ENCODE assay signal across 1 cellular context in the genomic region with DNA sequence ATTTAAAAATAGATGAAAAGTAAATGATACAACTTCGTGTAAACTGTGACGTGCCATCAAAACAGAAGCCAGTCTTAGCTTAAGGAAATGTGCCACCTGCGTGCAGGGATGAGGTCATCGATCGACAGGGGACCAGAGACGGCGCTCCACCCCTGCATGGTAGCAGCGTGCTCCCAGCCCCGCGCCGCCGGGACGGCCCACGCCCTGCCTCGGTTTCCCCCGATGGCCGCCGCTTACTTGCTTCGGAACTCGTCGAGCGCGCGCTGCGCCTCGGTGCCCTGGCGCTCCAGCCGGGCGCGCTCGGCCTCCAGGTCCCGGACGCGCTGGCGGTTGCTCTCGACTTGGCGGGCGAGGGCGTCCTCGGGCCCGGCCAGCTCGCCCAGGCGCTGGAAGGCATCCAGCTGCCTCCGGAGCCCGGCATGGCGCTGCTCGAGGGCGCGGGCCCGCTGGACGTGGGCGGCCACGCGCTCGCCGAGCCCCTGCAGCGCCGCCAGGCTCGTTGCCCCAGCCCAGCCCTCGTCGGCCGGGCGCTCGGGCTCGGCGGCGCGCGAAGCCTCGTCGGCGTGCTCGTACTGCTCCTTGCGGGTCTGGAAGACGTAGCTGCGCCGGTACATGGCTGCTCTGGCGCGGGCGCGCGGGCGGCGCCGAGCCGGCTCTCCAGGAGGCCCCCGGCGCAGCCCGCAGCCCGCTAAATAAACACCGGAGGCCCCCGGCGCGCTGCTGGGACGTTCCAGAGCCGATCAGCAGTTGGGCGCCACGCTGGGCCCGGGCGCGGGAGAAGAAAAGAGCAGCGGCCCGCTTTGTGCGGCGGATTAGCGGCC.
TF ChIP-seq lines count a peak whose summit lies in the region.

A gene (minus strand): TSS at position 664 of the 821 bp plus-strand sequence. CDS start 50 bp downstream, at position 614.

TF ChIP-seq in HEK293, 187 proteins besides CTCF, POLR2A, EP300 and RAD21 (continued from another document and continues in another):
- TF ChIP-seq, protein P1, sequence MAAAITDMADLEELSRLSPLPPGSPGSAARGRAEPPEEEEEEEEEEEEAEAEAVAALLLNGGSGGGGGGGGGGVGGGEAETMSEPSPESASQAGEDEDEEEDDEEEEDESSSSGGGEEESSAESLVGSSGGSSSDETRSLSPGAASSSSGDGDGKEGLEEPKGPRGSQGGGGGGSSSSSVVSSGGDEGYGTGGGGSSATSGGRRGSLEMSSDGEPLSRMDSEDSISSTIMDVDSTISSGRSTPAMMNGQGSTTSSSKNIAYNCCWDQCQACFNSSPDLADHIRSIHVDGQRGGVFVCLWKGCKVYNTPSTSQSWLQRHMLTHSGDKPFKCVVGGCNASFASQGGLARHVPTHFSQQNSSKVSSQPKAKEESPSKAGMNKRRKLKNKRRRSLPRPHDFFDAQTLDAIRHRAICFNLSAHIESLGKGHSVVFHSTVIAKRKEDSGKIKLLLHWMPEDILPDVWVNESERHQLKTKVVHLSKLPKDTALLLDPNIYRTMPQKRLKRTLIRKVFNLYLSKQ (tag by site-specific recombination; IDR thresholded peaks at IDR 0.05; ENCODE audit: borderline replicate concordance): no peak
- TF ChIP-seq, protein P2, sequence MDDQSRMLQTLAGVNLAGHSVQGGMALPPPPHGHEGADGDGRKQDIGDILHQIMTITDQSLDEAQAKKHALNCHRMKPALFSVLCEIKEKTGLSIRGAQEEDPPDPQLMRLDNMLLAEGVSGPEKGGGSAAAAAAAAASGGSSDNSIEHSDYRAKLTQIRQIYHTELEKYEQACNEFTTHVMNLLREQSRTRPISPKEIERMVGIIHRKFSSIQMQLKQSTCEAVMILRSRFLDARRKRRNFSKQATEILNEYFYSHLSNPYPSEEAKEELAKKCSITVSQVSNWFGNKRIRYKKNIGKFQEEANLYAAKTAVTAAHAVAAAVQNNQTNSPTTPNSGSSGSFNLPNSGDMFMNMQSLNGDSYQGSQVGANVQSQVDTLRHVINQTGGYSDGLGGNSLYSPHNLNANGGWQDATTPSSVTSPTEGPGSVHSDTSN (CRISPR knock-in tag; IDR thresholded peaks at IDR 0.05): peak; percentile 33; the same call in 1 of the 2 replicates
- TF ChIP-seq ZNF629 (tag by site-specific recombination; IDR thresholded peaks at IDR 0.05) (peak; percentile 77), KLF1 (tag by site-specific recombination; IDR thresholded peaks at IDR 0.05) (peak; percentile 22; the same call in 1 of the 2 replicates), ZNF514 (tag by site-specific recombination; IDR thresholded peaks at IDR 0.05) (no peak), ZSCAN16 (tag by site-specific recombination; IDR thresholded peaks at IDR 0.05) (no peak), ZNF354C (tag by site-specific recombination; IDR thresholded peaks at IDR 0.05; ENCODE audit: borderline replicate concordance, low read depth) (no peak), KLF8 (tag by site-specific recombination; IDR thresholded peaks at IDR 0.05) (0 out of 2 replicates have a peak, but pooled peaks have one; percentile 16), ZNF791 (tag by site-specific recombination; IDR thresholded peaks at IDR 0.05) (no peak), BCL11A (tag by site-specific recombination; IDR thresholded peaks at IDR 0.05; ENCODE audit: low read depth) (no peak), GLIS2 (tag by site-specific recombination; IDR thresholded peaks at IDR 0.05) (peak; percentile 68), OSR2 (tag by site-specific recombination; IDR thresholded peaks at IDR 0.05) (peak; percentile 81), ZFHX2 (tag by site-specific recombination; conservative IDR thresholded peaks at IDR 0.05) (peak; percentile 68; the same call in 1 of the 2 replicates), ZBTB20 (tag by site-specific recombination; IDR thresholded peaks at IDR 0.05) (peak; percentile 83; the same call in 1 of the 2 replicates), ZNF549 (tag by site-specific recombination; IDR thresholded peaks at IDR 0.05) (no peak), ZNF501 (tag by site-specific recombination; IDR thresholded peaks at IDR 0.05) (no peak), ZNF843 (tag by site-specific recombination; IDR thresholded peaks at IDR 0.05) (no peak), ZNF335 (tag by site-specific recombination; conservative IDR thresholded peaks at IDR 0.05) (no peak; the same call in 1 of the 2 replicates), IKZF3 (tag by site-specific recombination; IDR thresholded peaks at IDR 0.05) (no peak), ZXDB (tag by site-specific recombination; IDR thresholded peaks at IDR 0.05) (peak; percentile 20; the same call in 1 of the 2 replicates), ZNF792 (tag by site-specific recombination; IDR thresholded peaks at IDR 0.05) (no peak), ZNF391 (tag by site-specific recombination; IDR thresholded peaks at IDR 0.05; ENCODE audit: borderline replicate concordance, low read depth) (peak; percentile 54; the same call in 1 of the 2 replicates), HOXD13 (CRISPR knock-in tag; IDR thresholded peaks at IDR 0.05; ENCODE audit: borderline replicate concordance) (peak; percentile 45; the same call in 1 of the 2 replicates), ZNF621 (tag by site-specific recombination; IDR thresholded peaks at IDR 0.05) (no peak), FEZF1 (tag by site-specific recombination; IDR thresholded peaks at IDR 0.05) (peak; percentile 92), GLIS1 (tag by site-specific recombination; IDR thresholded peaks at IDR 0.05) (peak; percentile 82), ZNF175 (tag by site-specific recombination; IDR thresholded peaks at IDR 0.05) (no peak), ZIC2 (tag by site-specific recombination; IDR thresholded peaks at IDR 0.05) (peak; percentile 64), ZNF24 (tag by site-specific recombination; IDR thresholded peaks at IDR 0.05) (no peak), ZSCAN30 (tag by site-specific recombination; IDR thresholded peaks at IDR 0.05) (peak; percentile 27; the same call in 1 of the 2 replicates), ZNF48 (tag by site-specific recombination; IDR thresholded peaks at IDR 0.05) (no peak), ZNF341 (tag by site-specific recombination; IDR thresholded peaks at IDR 0.05; ENCODE audit: low read depth) (0 out of 2 replicates have a peak, but pooled peaks have one; percentile 20), ZBTB17 (tag by site-specific recombination; IDR thresholded peaks at IDR 0.05) (peak; percentile 65), ZSCAN23 (tag by site-specific recombination; IDR thresholded peaks at IDR 0.05) (no peak), ZBTB48 (tag by site-specific recombination; IDR thresholded peaks at IDR 0.05) (no peak), ZNF223 (tag by site-specific recombination; IDR thresholded peaks at IDR 0.05) (no peak)
- TF ChIP-seq, protein P3, sequence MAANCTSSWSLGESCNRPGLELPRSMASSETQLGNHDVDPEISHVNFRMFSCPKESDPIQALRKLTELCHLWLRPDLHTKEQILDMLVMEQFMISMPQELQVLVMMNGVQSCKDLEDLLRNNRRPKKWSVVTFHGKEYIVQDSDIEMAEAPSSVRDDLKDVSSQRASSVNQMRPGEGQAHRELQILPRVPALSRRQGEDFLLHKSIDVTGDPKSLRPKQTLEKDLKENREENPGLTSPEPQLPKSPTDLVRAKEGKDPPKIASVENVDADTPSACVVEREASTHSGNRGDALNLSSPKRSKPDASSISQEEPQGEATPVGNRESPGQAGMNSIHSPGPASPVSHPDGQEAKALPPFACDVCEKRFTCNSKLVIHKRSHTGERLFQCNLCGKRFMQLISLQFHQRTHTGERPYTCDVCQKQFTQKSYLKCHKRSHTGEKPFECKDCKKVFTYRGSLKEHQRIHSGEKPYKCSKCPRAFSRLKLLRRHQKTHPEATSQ (tag by site-specific recombination; IDR thresholded peaks at IDR 0.05): 0 out of 2 replicates have a peak, but pooled peaks have one; percentile 16
- TF ChIP-seq, protein P4, sequence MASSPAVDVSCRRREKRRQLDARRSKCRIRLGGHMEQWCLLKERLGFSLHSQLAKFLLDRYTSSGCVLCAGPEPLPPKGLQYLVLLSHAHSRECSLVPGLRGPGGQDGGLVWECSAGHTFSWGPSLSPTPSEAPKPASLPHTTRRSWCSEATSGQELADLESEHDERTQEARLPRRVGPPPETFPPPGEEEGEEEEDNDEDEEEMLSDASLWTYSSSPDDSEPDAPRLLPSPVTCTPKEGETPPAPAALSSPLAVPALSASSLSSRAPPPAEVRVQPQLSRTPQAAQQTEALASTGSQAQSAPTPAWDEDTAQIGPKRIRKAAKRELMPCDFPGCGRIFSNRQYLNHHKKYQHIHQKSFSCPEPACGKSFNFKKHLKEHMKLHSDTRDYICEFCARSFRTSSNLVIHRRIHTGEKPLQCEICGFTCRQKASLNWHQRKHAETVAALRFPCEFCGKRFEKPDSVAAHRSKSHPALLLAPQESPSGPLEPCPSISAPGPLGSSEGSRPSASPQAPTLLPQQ (tag by site-specific recombination; IDR thresholded peaks at IDR 0.05): 0 out of 2 replicates have a peak, but pooled peaks have one; percentile 23
- TF ChIP-seq, protein P5, sequence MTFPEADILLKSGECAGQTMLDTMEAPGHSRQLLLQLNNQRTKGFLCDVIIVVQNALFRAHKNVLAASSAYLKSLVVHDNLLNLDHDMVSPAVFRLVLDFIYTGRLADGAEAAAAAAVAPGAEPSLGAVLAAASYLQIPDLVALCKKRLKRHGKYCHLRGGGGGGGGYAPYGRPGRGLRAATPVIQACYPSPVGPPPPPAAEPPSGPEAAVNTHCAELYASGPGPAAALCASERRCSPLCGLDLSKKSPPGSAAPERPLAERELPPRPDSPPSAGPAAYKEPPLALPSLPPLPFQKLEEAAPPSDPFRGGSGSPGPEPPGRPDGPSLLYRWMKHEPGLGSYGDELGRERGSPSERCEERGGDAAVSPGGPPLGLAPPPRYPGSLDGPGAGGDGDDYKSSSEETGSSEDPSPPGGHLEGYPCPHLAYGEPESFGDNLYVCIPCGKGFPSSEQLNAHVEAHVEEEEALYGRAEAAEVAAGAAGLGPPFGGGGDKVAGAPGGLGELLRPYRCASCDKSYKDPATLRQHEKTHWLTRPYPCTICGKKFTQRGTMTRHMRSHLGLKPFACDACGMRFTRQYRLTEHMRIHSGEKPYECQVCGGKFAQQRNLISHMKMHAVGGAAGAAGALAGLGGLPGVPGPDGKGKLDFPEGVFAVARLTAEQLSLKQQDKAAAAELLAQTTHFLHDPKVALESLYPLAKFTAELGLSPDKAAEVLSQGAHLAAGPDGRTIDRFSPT (tag by site-specific recombination; IDR thresholded peaks at IDR 0.05): peak; percentile 53
- TF ChIP-seq, protein P6, sequence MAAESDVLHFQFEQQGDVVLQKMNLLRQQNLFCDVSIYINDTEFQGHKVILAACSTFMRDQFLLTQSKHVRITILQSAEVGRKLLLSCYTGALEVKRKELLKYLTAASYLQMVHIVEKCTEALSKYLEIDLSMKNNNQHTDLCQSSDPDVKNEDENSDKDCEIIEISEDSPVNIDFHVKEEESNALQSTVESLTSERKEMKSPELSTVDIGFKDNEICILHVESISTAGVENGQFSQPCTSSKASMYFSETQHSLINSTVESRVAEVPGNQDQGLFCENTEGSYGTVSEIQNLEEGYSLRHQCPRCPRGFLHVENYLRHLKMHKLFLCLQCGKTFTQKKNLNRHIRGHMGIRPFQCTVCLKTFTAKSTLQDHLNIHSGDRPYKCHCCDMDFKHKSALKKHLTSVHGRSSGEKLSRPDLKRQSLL (tag by site-specific recombination; IDR thresholded peaks at IDR 0.05): peak; percentile 49; the same call in 1 of the 2 replicates
- TF ChIP-seq, protein P7, sequence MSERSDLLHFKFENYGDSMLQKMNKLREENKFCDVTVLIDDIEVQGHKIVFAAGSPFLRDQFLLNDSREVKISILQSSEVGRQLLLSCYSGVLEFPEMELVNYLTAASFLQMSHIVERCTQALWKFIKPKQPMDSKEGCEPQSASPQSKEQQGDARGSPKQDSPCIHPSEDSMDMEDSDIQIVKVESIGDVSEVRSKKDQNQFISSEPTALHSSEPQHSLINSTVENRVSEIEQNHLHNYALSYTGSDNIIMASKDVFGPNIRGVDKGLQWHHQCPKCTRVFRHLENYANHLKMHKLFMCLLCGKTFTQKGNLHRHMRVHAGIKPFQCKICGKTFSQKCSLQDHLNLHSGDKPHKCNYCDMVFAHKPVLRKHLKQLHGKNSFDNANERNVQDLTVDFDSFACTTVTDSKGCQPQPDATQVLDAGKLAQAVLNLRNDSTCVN (tag by site-specific recombination; optimal IDR thresholded peaks at IDR 0.05): peak; percentile 74
- TF ChIP-seq, protein P8, sequence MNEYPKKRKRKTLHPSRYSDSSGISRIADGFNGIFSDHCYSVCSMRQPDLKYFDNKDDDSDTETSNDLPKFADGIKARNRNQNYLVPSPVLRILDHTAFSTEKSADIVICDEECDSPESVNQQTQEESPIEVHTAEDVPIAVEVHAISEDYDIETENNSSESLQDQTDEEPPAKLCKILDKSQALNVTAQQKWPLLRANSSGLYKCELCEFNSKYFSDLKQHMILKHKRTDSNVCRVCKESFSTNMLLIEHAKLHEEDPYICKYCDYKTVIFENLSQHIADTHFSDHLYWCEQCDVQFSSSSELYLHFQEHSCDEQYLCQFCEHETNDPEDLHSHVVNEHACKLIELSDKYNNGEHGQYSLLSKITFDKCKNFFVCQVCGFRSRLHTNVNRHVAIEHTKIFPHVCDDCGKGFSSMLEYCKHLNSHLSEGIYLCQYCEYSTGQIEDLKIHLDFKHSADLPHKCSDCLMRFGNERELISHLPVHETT (tag by site-specific recombination; IDR thresholded peaks at IDR 0.05): no peak
- TF ChIP-seq, protein P9, sequence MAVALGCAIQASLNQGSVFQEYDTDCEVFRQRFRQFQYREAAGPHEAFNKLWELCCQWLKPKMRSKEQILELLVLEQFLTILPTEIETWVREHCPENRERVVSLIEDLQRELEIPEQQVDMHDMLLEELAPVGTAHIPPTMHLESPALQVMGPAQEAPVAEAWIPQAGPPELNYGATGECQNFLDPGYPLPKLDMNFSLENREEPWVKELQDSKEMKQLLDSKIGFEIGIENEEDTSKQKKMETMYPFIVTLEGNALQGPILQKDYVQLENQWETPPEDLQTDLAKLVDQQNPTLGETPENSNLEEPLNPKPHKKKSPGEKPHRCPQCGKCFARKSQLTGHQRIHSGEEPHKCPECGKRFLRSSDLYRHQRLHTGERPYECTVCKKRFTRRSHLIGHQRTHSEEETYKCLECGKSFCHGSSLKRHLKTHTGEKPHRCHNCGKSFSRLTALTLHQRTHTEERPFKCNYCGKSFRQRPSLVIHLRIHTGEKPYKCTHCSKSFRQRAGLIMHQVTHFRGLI (tag by site-specific recombination; IDR thresholded peaks at IDR 0.05): peak; percentile 91
- TF ChIP-seq, protein P10, sequence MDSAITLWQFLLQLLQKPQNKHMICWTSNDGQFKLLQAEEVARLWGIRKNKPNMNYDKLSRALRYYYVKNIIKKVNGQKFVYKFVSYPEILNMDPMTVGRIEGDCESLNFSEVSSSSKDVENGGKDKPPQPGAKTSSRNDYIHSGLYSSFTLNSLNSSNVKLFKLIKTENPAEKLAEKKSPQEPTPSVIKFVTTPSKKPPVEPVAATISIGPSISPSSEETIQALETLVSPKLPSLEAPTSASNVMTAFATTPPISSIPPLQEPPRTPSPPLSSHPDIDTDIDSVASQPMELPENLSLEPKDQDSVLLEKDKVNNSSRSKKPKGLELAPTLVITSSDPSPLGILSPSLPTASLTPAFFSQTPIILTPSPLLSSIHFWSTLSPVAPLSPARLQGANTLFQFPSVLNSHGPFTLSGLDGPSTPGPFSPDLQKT (IDR thresholded peaks at IDR 0.05; ENCODE audit: borderline replicate concordance, low read depth, low read length): no peak
- TF ChIP-seq, protein P11, sequence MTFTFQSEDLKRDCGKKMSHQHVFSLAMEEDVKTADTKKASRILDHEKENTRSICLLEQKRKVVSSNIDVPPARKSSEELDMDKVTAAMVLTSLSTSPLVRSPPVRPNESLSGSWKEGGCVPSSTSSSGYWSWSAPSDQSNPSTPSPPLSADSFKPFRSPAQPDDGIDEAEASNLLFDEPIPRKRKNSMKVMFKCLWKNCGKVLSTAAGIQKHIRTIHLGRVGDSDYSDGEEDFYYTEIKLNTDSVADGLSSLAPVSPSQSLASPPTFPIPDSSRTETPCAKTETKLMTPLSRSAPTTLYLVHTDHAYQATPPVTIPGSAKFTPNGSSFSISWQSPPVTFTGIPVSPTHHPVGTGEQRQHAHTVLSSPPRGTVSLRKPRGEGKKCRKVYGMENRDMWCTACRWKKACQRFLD (tag by site-specific recombination; IDR thresholded peaks at IDR 0.05): no peak
